ENCODE assay signal across 13 cellular contexts in genomic region chr12:122121341-122122192, GRCh38. TPM values are rescaled to one million over a fixed set of nuclear protein-coding genes. Genes with fewer than 3 reads are reported as not detected.
DNase-seq lines count a peak whose midpoint lies in the region; ATAC-seq and TF ChIP-seq lines count a peak whose summit lies in the region.
"Had no signal": no experiment of that assay in that cellular context is flagged by ENCODE, and none has a peak within 500 bp of the region (broad histone marks: within the 10 kb centered on the region; RNA-seq: fewer than 3 reads in every experiment).

No MANE protein-coding gene starts in this region.

- WGBS in heart right ventricle, 2 donors: 84 to 89% methylated on average over 17 of the region's 17 CpGs
- 56 to 73% methylated on average over 6 to 17 of the region's 17 CpGs for WGBS in transverse colon (ENCODE audit: low coverage in 1 of 2), 2 donors

- peak overlapping the region; percentile 84 for H3K27ac Mint-ChIP-seq in activated naive CD8-positive, alpha-beta T cell
- H3K27ac Mint-ChIP-seq in naive thymus-derived CD4-positive, alpha-beta T cell: peak overlapping the region; percentile 13 to 77 (median 51)
- H3K27ac Mint-ChIP-seq: type B pancreatic cell had no signal

- H3K27ac ChIP-seq in left ventricle myocardium inferior (replicated peaks): peak overlapping the region; percentile 19
- peak overlapping the region in 2 of 10 donors; percentile 44 to 48 for H3K27ac ChIP-seq in heart right ventricle
- H3K27ac ChIP-seq in naive thymus-derived CD4-positive, alpha-beta T cell (ENCODE audit: low read depth, low read length): no peak overlapping the region
- peak overlapping the region; percentile 58 to 80 (median 76) for H3K27ac ChIP-seq in transverse colon
- no peak overlapping the region for H3K27ac ChIP-seq in caudate nucleus (ENCODE audit: low read depth, low read length)
- H3K27ac ChIP-seq: parathyroid adenoma, WERI-Rb-1 had no signal

- H3K4me3 ChIP-seq in left ventricle myocardium inferior (no peak overlapping the region), heart right ventricle (no peak overlapping the region), transverse colon (no peak overlapping the region)
- H3K4me3 ChIP-seq in naive thymus-derived CD4-positive, alpha-beta T cell (ENCODE audit: low read length): no peak overlapping the region

- POLR2A ChIA-PET in naive thymus-derived CD4-positive, alpha-beta T cell (lab: Charles Lee): interaction anchor here (0.6 to 1.3 kb wide), 3 partner anchors 15 to 47 kb away, joined by 3 to 6 read pairs (median 4); no protein-coding TSS in a partner anchor

- TF ChIP-seq CTCF in left ventricle myocardium inferior (IDR thresholded peaks at IDR 0.05; ENCODE audit: borderline replicate concordance): no peak
- no peak for TF ChIP-seq CTCF in heart right ventricle (IDR thresholded peaks at IDR 0.05)
- no peak for TF ChIP-seq CTCF in transverse colon (IDR thresholded peaks at IDR 0.05)

- H3K4me3 Mint-ChIP-seq in activated naive CD8-positive, alpha-beta T cell: peak overlapping the region; percentile 17
- peak overlapping the region in 2 of 10 donors; percentile 22 to 33 for H3K4me3 Mint-ChIP-seq in naive thymus-derived CD4-positive, alpha-beta T cell
- H3K4me3 Mint-ChIP-seq: type B pancreatic cell had no signal

- in situ Hi-C loops in transverse colon (cut with MboI; ENCODE audit: low pct_ligation_motif_present in 1 of 4, low pct_unique_long_range_greater_than_20kb in 1 of 4, low sequenced_read_pairs in 3 of 4): loop anchor here in 3 of 4 donors (5.0 to 10.0 kb wide), 2 partner anchors 64 to 67 kb away; no protein-coding TSS in a partner anchor

- peaks cover 53% of the 10 kb centered on the region for H3K4me1 Mint-ChIP-seq in activated naive CD8-positive, alpha-beta T cell (ENCODE audit: low read depth)
- H3K4me1 Mint-ChIP-seq in naive thymus-derived CD4-positive, alpha-beta T cell: peaks cover 33 to 59% (median 54%) of the 10 kb centered on the region in 7 donors

- TF ChIP-seq EP300 in transverse colon (IDR thresholded peaks at IDR 0.05; ENCODE audit: low read depth): no peak

- H3K27me3 ChIP-seq in left ventricle myocardium inferior (ENCODE audit: low read depth): no peaks in the 10 kb centered on the region
- H3K27me3 ChIP-seq in heart right ventricle: no peaks in the 10 kb centered on the region
- no peaks in the 10 kb centered on the region for H3K27me3 ChIP-seq in naive thymus-derived CD4-positive, alpha-beta T cell (ENCODE audit: control insufficient read depth in 2 of 2, insufficient read depth in 2 of 2, low read length in 2 of 2)
- H3K27me3 ChIP-seq in transverse colon: no peaks in the 10 kb centered on the region

- H3K27me3 Mint-ChIP-seq in activated naive CD8-positive, alpha-beta T cell: no peaks in the 10 kb centered on the region
- no peaks in the 10 kb centered on the region for H3K27me3 Mint-ChIP-seq in naive thymus-derived CD4-positive, alpha-beta T cell
- H3K27me3 Mint-ChIP-seq: type B pancreatic cell had no signal

- peaks cover 65% of the 10 kb centered on the region for H3K4me1 ChIP-seq in left ventricle myocardium inferior
- H3K4me1 ChIP-seq in heart right ventricle: peaks cover 8 to 56% (median 38%) of the 10 kb centered on the region in 9 donors
- peaks cover 7 to 8% of the 10 kb centered on the region in 2 donors for H3K4me1 ChIP-seq in naive thymus-derived CD4-positive, alpha-beta T cell (ENCODE audit: control insufficient read depth in 2 of 2, insufficient read depth in 2 of 2, low read length in 2 of 2)
- H3K4me1 ChIP-seq in transverse colon: peaks cover 58 to 88% (median 82%) of the 10 kb centered on the region in 4 donors
- H3K4me1 ChIP-seq: parathyroid adenoma had no signal

- H3K9me3 ChIP-seq in left ventricle myocardium inferior (replicated peaks) (no peaks in the 10 kb centered on the region), heart right ventricle (no peaks in the 10 kb centered on the region), transverse colon (no peaks in the 10 kb centered on the region)
- no peaks in the 10 kb centered on the region for H3K9me3 ChIP-seq in naive thymus-derived CD4-positive, alpha-beta T cell (ENCODE audit: control insufficient read depth in 2 of 3, low read length in 3 of 3)

- H3K36me3 ChIP-seq in left ventricle myocardium inferior (no peaks in the 10 kb centered on the region), heart right ventricle (peaks cover 0 to 9% (median 0%) of the 10 kb centered on the region in 9 donors), transverse colon (no peaks in the 10 kb centered on the region)
- peaks cover 0 to 2% (median 0%) of the 10 kb centered on the region in 3 experiments for H3K36me3 ChIP-seq in naive thymus-derived CD4-positive, alpha-beta T cell (ENCODE audit: control insufficient read depth in 2 of 3, insufficient read depth in 3 of 3, low read length in 3 of 3)
- H3K36me3 ChIP-seq: WERI-Rb-1 had no signal

- DNase-seq in left ventricle myocardium inferior: peak; percentile 6
- DNase-seq in heart right ventricle: no peak
- DNase-seq in naive thymus-derived CD4-positive, alpha-beta T cell: no peak
- no peak for DNase-seq in transverse colon
- no peak for DNase-seq in caudate nucleus (lab: John Stamatoyannopoulos, UW)
- DNase-seq in RKO (ENCODE audit: low spot score): no peak
- DNase-seq: mammary epithelial cell, WERI-Rb-1 had no signal

- TF ChIP-seq POLR2A in transverse colon (IDR thresholded peaks at IDR 0.05): no peak

- no peaks in the 10 kb centered on the region for H3K36me3 Mint-ChIP-seq in activated naive CD8-positive, alpha-beta T cell
- H3K36me3 Mint-ChIP-seq in naive thymus-derived CD4-positive, alpha-beta T cell: peaks cover 0 to 4% (median 0%) of the 10 kb centered on the region in 5 donors
- H3K36me3 Mint-ChIP-seq: type B pancreatic cell had no signal

- H3K9me3 Mint-ChIP-seq in activated naive CD8-positive, alpha-beta T cell (ENCODE audit: low read depth): no peaks in the 10 kb centered on the region
- H3K9me3 Mint-ChIP-seq in naive thymus-derived CD4-positive, alpha-beta T cell: no peaks in the 10 kb centered on the region
- H3K9me3 Mint-ChIP-seq: type B pancreatic cell had no signal

- ATAC-seq in heart right ventricle (no peak), HG03469 (IDR thresholded peaks at IDR 0.05; ENCODE audit: unreplicated experiment) (no peak)
- no peak for ATAC-seq in naive thymus-derived CD4-positive, alpha-beta T cell

- CTCF ChIA-PET in naive thymus-derived CD4-positive, alpha-beta T cell (lab: Charles Lee): interaction anchor here (0.6 to 4.5 kb wide), 10 partner anchors 11 to 78 kb away, joined by 4 to 64 read pairs (median 7); no protein-coding TSS in a partner anchor

- intact Hi-C loops in left ventricle myocardium inferior (cut with micrococcal nuclease): loop anchor here (2.0 to 10.0 kb wide), 2 partner anchors 67 to 207 kb away; partner anchors contain the start of gene CFAP251
- intact Hi-C loops in heart right ventricle (cut with DNase I): loop anchor here in 7 of 10 donors (1.0 to 10.0 kb wide), 8 partner anchors 33 to 207 kb away; partner anchors contain the start of gene CFAP251 (in 2 of the 7)
- intact Hi-C loops in naive thymus-derived CD4-positive, alpha-beta T cell (cut with micrococcal nuclease): loop anchor here in 1 of 2 donors (2.0 kb wide), 2 partner anchors 17 to 69 kb away; no protein-coding TSS in a partner anchor
- intact Hi-C loops in transverse colon (cut with DNase I; ENCODE audit: low total_unique reads): loop anchor here (2.0 kb wide), 1 partner anchor 67 kb away; no protein-coding TSS in a partner anchor

RNA-seq across cellular contexts. Expression of gene MLXIP, which starts 43.0 kb away (rescaled TPM):
- total RNA-seq in left ventricle myocardium inferior (16.7 TPM), heart right ventricle (10 to 100 TPM; 17.3 to 37.9 (median 20.9) TPM), transverse colon (100 to 1,000 TPM in 3 of 4 donors, 10 to 100 TPM in 1; 99.5 to 302 (median 151) TPM)
- polyA plus RNA-seq in heart right ventricle: 10 to 100 TPM; 11.5 to 26.6 TPM
- total RNA-seq in naive thymus-derived CD4-positive, alpha-beta T cell: 100 to 1,000 TPM in 4 of 5 experiments, 10 to 100 TPM in 1; 57.0 to 123 (median 115) TPM
- polyA plus RNA-seq in naive thymus-derived CD4-positive, alpha-beta T cell: 10 to 100 TPM; 17.4 to 29.8 TPM

RNA-seq across cellular contexts. Expression of gene IL31, which starts 52.5 kb away (rescaled TPM):
- total RNA-seq in left ventricle myocardium inferior (not detected), heart right ventricle (not detected), transverse colon (not detected)
- not detected for polyA plus RNA-seq in heart right ventricle
- total RNA-seq in naive thymus-derived CD4-positive, alpha-beta T cell: not detected
- not detected for polyA plus RNA-seq in naive thymus-derived CD4-positive, alpha-beta T cell
- total RNA-seq: Daoy, mammary epithelial cell had no signal
- polyA plus RNA-seq: mammary epithelial cell had no signal

Comparison
In these comparisons a context has a peak if more than half of its experiments do, and no peak if none do; other contexts are left out.
1. H3K27ac ChIP-seq: peak in left ventricle myocardium inferior (single experiment) and transverse colon (4 of 4); none in naive thymus-derived CD4-positive, alpha-beta T cell (single experiment) and caudate nucleus (single experiment).